Comparison of ENCODE assay signal across 8 cellular contexts in the genomic region with DNA sequence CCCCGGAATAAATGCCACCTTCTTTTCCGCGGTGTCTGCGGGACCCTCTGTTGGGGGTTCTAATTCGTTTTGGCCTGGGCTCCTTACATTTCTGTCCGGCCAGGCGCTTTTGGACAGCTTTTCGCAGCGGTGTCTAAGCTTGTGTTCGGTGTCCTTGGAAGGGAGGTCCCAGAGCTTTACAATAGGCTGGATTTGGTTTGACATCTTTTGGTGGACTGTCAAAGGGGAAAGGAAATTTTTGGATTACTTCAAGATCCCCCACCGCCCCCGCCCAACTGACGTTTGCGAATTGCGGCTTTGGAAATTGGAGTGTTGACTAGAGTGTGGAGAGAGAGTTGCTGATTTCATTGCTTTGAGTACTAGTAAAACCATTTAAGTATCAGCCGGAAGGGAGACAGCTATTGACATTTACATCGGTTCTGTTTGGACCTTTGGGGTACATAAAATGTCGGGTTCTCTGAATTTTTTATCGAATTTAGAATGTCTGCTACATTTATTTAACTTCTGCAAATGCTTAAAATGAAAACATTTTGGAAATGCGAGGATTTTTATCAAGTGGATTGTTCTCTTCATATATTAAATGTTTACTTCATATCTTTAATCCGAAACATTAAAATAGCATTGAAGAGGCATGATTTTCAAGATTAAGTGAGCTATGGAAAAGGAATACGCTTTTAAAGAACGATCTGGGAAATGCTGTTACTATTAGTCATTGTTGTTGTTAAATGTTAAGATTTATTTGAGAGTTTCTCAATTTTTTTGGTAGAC. TPM values are rescaled to one million over a fixed set of nuclear protein-coding genes. Genes with fewer than 3 reads are reported as not detected.
DNase-seq lines count a peak whose midpoint lies in the region; ATAC-seq, FAIRE-seq and TF ChIP-seq lines count a peak whose summit lies in the region.

No MANE protein-coding gene starts in this region.

- H3K27me3 ChIP-seq in bronchial epithelial cell (ENCODE audit: control insufficient read depth, insufficient read depth, low read length) (no peaks in the 10 kb centered on the region), mucosa of stomach (ENCODE audit: control insufficient read depth, insufficient read depth, low read length) (peaks cover 13% of the 10 kb centered on the region)

- FAIRE-seq in bronchial epithelial cell (lab: Jason Lieb, UNC), result no peak

- DNase-seq in Ammon's horn (ENCODE audit: low spot score) (peak; percentile 21), HT-29 (ENCODE audit: low spot score) (peak; percentile 27), bronchial epithelial cell (ENCODE audit: low read depth) (no peak), SIG-M5 treated with dmso at 0.1 percent for 504 hours (lab: John Stamatoyannopoulos, UW; ENCODE audit: unreplicated experiment) (no peak), COR-L47 (lab: John Stamatoyannopoulos, UW) (no peak), GM20000 (ENCODE audit: low spot score) (no peak)

- H3K9ac ChIP-seq in mucosa of stomach (ENCODE audit: low read length), result peak overlapping the region; percentile 83

- TF ChIP-seq CTCF in bronchial epithelial cell (IDR thresholded peaks at IDR 0.05; ENCODE audit: insufficient read depth, low read length, severe bottlenecking) (no peak), GM20000 (IDR thresholded peaks at IDR 0.05; ENCODE audit: extremely low read depth, missing control alignments) (no peak)

- no peaks in the 10 kb centered on the region for H3K36me3 ChIP-seq in bronchial epithelial cell (ENCODE audit: control insufficient read depth, insufficient read depth, low read length)
- no peaks in the 10 kb centered on the region for H3K36me3 ChIP-seq in mucosa of stomach (ENCODE audit: control insufficient read depth, insufficient read depth, low read length)

- H3K4me3 ChIP-seq in bronchial epithelial cell (ENCODE audit: low read depth, low read length) (peak overlapping the region; percentile 91), mucosa of stomach (ENCODE audit: low read length) (peak overlapping the region; percentile 44)

- peaks cover 33% of the 10 kb centered on the region for H3K4me1 ChIP-seq in mucosa of stomach (ENCODE audit: control insufficient read depth, insufficient read depth, low read length)

- no peak for ATAC-seq in HG03139 (IDR thresholded peaks at IDR 0.05; ENCODE audit: unreplicated experiment)

- no peaks in the 10 kb centered on the region for H3K9me3 ChIP-seq in mucosa of stomach (ENCODE audit: control insufficient read depth, low read length)

RNA-seq across cellular contexts. Expression of a gene that starts 4.7 kb away (rescaled TPM):
- total RNA-seq in HT-29 (2014; rRNA removed; shearing (Covaris generic)), result 9.9 and 11.3 TPM in 2 replicates
- total RNA-seq in bronchial epithelial cell, result 6.6 and 12.3 TPM in 2 replicates

RNA-seq across cellular contexts. Expression of a gene that starts 16.5 kb away (rescaled TPM):
- total RNA-seq in HT-29 (2014; rRNA removed; shearing (Covaris generic)), result 1.1 and 1.7 TPM in 2 replicates
- 5.3 and 5.9 TPM in 2 replicates for total RNA-seq in bronchial epithelial cell

Comparison
In these comparisons a context has a peak if more than half of its experiments do, and no peak if none do; other contexts are left out.
1. DNase-seq: peak in Ammon's horn (single experiment) and HT-29 (single experiment); none in bronchial epithelial cell (single experiment), SIG-M5 treated with dmso at 0.1 percent for 504 hours (single experiment), COR-L47 (single experiment) and GM20000 (single experiment).